ENCODE assay signal across 22 cellular contexts in the genomic region with DNA sequence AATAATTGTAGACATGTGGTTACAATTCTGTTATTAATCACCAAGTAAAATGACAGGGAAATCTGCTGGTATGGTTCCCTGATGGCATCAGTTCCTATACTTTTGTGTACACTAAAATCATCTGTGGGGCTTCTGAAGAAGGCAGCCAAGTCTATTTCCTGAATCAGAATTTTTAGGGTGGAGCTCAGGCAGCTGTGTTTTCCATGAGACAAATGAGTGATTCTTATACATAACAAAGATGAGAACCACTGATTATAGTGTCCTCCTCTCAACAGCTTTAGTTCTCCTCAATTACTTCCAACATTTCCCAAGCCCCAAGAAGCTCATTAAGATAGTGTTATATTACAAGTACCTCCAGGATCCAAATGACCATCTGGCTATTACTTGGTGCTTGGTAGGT.
DNase-seq lines count a peak whose midpoint lies in the region; ATAC-seq and TF ChIP-seq lines count a peak whose summit lies in the region.
"Had no signal": no experiment of that assay in that cellular context is flagged by ENCODE, and none has a peak within 500 bp of the region (broad histone marks: within the 10 kb centered on the region; RNA-seq: fewer than 3 reads in every experiment).

No MANE protein-coding gene starts in this region.

- H3K4me1 Mint-ChIP-seq in chondrocyte (ENCODE audit: low read depth) (peaks cover 12% of the 10 kb centered on the region), progenitor cell of endocrine pancreas (ENCODE audit: low read depth) (peaks cover 6% of the 10 kb centered on the region)
- H3K4me1 Mint-ChIP-seq: activated CD8-positive, alpha-beta memory T cell treated with anti-CD3 and anti-CD28 coated beads, Interleukin-2, amount 10 ng/mL, durations not matched to agents 7 days and 5 days had no signal

- ATAC-seq in HG03520 (IDR thresholded peaks at IDR 0.05; ENCODE audit: unreplicated experiment), result no peak
- ATAC-seq: activated CD8-positive, alpha-beta memory T cell treated with anti-CD3 and anti-CD28 coated beads, Interleukin-2, amount 10 ng/mL, durations not matched to agents 7 days and 5 days; HCT116; left lobe of liver; mucosa of descending colon; sciatic nerve had no signal

- H4K20me1 ChIP-seq in osteoblast (ENCODE audit: insufficient read depth, low read length), result no peaks in the 10 kb centered on the region

- no peak overlapping the region for H3K4me3 ChIP-seq in osteoblast (ENCODE audit: insufficient read depth, low read length)
- H3K4me3 ChIP-seq: mucosa of descending colon had no signal

- peak overlapping the region; percentile 19 for H3K27ac ChIP-seq in osteoblast (ENCODE audit: low read depth, low read length)

- H2AFZ ChIP-seq in osteoblast (ENCODE audit: low read length), result peak overlapping the region; percentile 65

- no peaks in the 10 kb centered on the region for H3K9me3 ChIP-seq in osteoblast (ENCODE audit: low read depth, low read length)
- H3K9me3 ChIP-seq: mucosa of descending colon had no signal

- H3K27me3 Mint-ChIP-seq in chondrocyte (ENCODE audit: low read depth) (no peaks in the 10 kb centered on the region), progenitor cell of endocrine pancreas (no peaks in the 10 kb centered on the region)
- H3K27me3 Mint-ChIP-seq: activated CD8-positive, alpha-beta memory T cell treated with anti-CD3 and anti-CD28 coated beads, Interleukin-2, amount 10 ng/mL, durations not matched to agents 7 days and 5 days had no signal

- H3K27me3 ChIP-seq in osteoblast (ENCODE audit: insufficient read depth, low read length), result no peaks in the 10 kb centered on the region

- H3K4me1 ChIP-seq in osteoblast (ENCODE audit: insufficient read depth, low read length), result no peaks in the 10 kb centered on the region

- no peak for TF ChIP-seq CTCF in chondrocyte (IDR thresholded peaks at IDR 0.05)
- no peak for TF ChIP-seq CTCF in osteoblast (IDR thresholded peaks at IDR 0.05; ENCODE audit: extremely low read depth, low read depth, low read length)
- TF ChIP-seq CTCF in progenitor cell of endocrine pancreas (IDR thresholded peaks at IDR 0.05; ENCODE audit: unreplicated experiment), result no peak

- H3K79me2 ChIP-seq in osteoblast (ENCODE audit: insufficient read depth, low read length), result no peaks in the 10 kb centered on the region

- H3K4me3 Mint-ChIP-seq in chondrocyte (ENCODE audit: unreplicated experiment), result no peak overlapping the region
- H3K4me3 Mint-ChIP-seq in progenitor cell of endocrine pancreas (ENCODE audit: low read depth), result no peak overlapping the region
- H3K4me3 Mint-ChIP-seq: activated CD8-positive, alpha-beta memory T cell treated with anti-CD3 and anti-CD28 coated beads, Interleukin-2, amount 10 ng/mL, durations not matched to agents 7 days and 5 days; CD4-positive, alpha-beta T cell; endodermal cell had no signal

- H3K36me3 ChIP-seq in osteoblast (ENCODE audit: insufficient read depth, low read length), result no peaks in the 10 kb centered on the region

- H3K27ac Mint-ChIP-seq in chondrocyte (ENCODE audit: unreplicated experiment) (peak overlapping the region; percentile 17), progenitor cell of endocrine pancreas (no peak overlapping the region)
- H3K27ac Mint-ChIP-seq: activated CD8-positive, alpha-beta memory T cell treated with anti-CD3 and anti-CD28 coated beads, Interleukin-2, amount 10 ng/mL, durations not matched to agents 7 days and 5 days; CD4-positive, alpha-beta T cell; endodermal cell had no signal

- H3K36me3 Mint-ChIP-seq in chondrocyte (ENCODE audit: low read depth), result no peaks in the 10 kb centered on the region
- H3K36me3 Mint-ChIP-seq in progenitor cell of endocrine pancreas (ENCODE audit: insufficient read depth), result peaks cover 2% of the 10 kb centered on the region
- H3K36me3 Mint-ChIP-seq: activated CD8-positive, alpha-beta memory T cell treated with anti-CD3 and anti-CD28 coated beads, Interleukin-2, amount 10 ng/mL, durations not matched to agents 7 days and 5 days had no signal

- no peak overlapping the region for H3K4me2 ChIP-seq in osteoblast (ENCODE audit: insufficient read depth, low read length)

- DNase-seq in NCI-H2107 treated with DMSO at 0.1 percent for 48 hours (lab: John Stamatoyannopoulos, UW; ENCODE audit: unreplicated experiment), result peak; percentile 33
- no peak for DNase-seq in NCI-H2107 (lab: John Stamatoyannopoulos, UW)
- DNase-seq in NCI-H524 (lab: John Stamatoyannopoulos, UW), result peak; percentile 86 to 96
- DNase-seq in chondrocyte (ENCODE audit: low spot score), result no peak
- DNase-seq in osteoblast (ENCODE audit: insufficient read length, low spot score, missing footprints), result no peak
- DNase-seq in progenitor cell of endocrine pancreas (ENCODE audit: low spot score, unreplicated experiment), result no peak
- no peak for DNase-seq in NCI-H526 (lab: John Stamatoyannopoulos, UW)
- DNase-seq: ACHN; activated CD8-positive, alpha-beta memory T cell treated with anti-CD3 and anti-CD28 coated beads, Interleukin-2, amount 10 ng/mL, durations not matched to agents 7 days and 5 days; activated effector memory CD4-positive, alpha-beta T cell treated with Interleukin-2 at 50 U/mL for 16 hours; CD4-positive, alpha-beta T cell; endodermal cell; foreskin melanocyte; mucosa of descending colon; NCI-H187 treated with DMSO at 0.1 percent for 48 hours; nucleus accumbens; SHP77 treated with DMSO at 0.1 percent for 48 hours; T-helper 2 cell had no signal

- H3K9me3 Mint-ChIP-seq in chondrocyte (ENCODE audit: low read depth) (peaks cover 2% of the 10 kb centered on the region), progenitor cell of endocrine pancreas (ENCODE audit: low read depth) (peaks cover 5% of the 10 kb centered on the region)
- H3K9me3 Mint-ChIP-seq: CD4-positive, alpha-beta T cell; endodermal cell had no signal

Comparison
In these comparisons a context has a peak if more than half of its experiments do, and no peak if none do; other contexts are left out.
1. DNase-seq: peak in NCI-H2107 treated with DMSO at 0.1 percent for 48 hours (single experiment) and NCI-H524 (2 of 2); none in NCI-H2107 (single experiment), chondrocyte (single experiment), osteoblast (single experiment), progenitor cell of endocrine pancreas (single experiment) and NCI-H526 (0 of 2).